7 cellular contexts compared by ENCODE assay signal in the genomic region with DNA sequence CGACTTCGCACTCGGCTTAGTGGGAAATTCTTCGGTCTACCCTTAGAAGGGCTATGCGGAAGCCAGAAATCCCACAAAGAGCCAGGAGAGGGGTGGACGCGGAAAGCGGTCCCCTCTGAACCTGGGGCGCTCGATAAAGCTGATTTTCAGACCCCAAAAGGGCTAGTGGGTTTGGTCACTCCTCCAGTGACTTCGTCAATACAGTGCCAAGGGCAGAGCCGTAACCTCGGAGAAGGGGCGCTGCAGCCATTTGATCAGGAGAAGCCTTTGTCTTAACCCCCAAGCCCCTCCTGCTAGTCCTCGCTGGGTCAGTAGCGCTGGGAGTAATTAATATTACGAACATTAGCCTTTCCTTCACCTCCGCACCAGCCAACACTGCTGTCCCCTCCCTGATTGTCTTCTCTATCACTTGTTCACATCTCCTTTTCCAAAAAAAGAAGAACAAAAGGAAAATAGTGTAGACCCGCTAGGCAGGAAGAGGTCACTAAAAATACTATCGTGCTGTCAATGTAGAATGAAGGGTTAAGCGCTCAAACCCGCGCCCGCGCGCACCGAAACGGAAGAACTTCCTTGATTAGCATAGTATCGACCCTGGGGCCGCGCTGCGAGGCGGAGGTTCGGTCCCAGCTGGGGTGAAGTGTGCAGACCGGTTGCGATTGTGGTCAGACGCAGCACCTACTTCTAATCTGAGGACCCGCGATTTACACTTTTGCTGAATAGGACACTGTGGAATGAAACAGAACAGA.
DNase-seq lines count a peak whose midpoint lies in the region; ATAC-seq and TF ChIP-seq lines count a peak whose summit lies in the region.

No MANE protein-coding gene starts in this region.

- H2AFZ ChIP-seq in neuron (ENCODE audit: low read depth, low read length): peak overlapping the region; percentile 84

- peak; percentile 33 for DNase-seq in GM13976 (ENCODE audit: low spot score)
- DNase-seq in NOMO-1 treated with DMSO at 0.1 percent for 48 hours (lab: John Stamatoyannopoulos, UW; ENCODE audit: unreplicated experiment): peak; percentile 19
- DNase-seq in activated effector memory CD4-positive, alpha-beta T cell treated with anti-CD3 and anti-CD28 coated beads, Interleukin-2, amount 50 U/mL, for 16 hours: peak; percentile 80
- peak in 1 of 2 donors; percentile 38 for DNase-seq in foreskin keratinocyte
- DNase-seq in tibial artery: peak in 1 of 2 donors; percentile 42

- H3K27me3 ChIP-seq in foreskin keratinocyte (peaks cover 58% of the 10 kb centered on the region), neuron (ENCODE audit: insufficient read depth, low read length) (peaks cover 12% of the 10 kb centered on the region), tibial artery (no peaks in the 10 kb centered on the region)

- H3K27ac ChIP-seq in foreskin keratinocyte (peak overlapping the region; percentile 82), tibial artery (peak overlapping the region; percentile 60 to 79)

- H3K9me3 ChIP-seq in neuron (ENCODE audit: low read length): no peaks in the 10 kb centered on the region
- H3K9me3 ChIP-seq in tibial artery: no peaks in the 10 kb centered on the region

- ATAC-seq in HG02943 (IDR thresholded peaks at IDR 0.05; ENCODE audit: low read depth, unreplicated experiment): peak; percentile 34
- ATAC-seq in foreskin keratinocyte: peak; percentile 34

- H3K4me3 ChIP-seq in neuron (ENCODE audit: low read length) (peak overlapping the region; percentile 72), tibial artery (peak overlapping the region; percentile 77 to 92)

- H3K4me1 ChIP-seq in foreskin keratinocyte (peaks cover 6% of the 10 kb centered on the region), neuron (ENCODE audit: insufficient read depth, low read length) (peaks cover 21% of the 10 kb centered on the region), tibial artery (peaks cover 0 to 26% (median 7%) of the 10 kb centered on the region in 4 donors)

- no peak for TF ChIP-seq CTCF in GM13976 (IDR thresholded peaks at IDR 0.05; ENCODE audit: borderline replicate concordance, control extremely low read depth, extremely low read depth, insufficient read depth, missing control alignments)
- TF ChIP-seq CTCF in foreskin keratinocyte (conservative IDR thresholded peaks at IDR 0.05): no peak
- no peak for TF ChIP-seq CTCF in tibial artery (IDR thresholded peaks at IDR 0.05)

- in situ Hi-C loops in GM13976 (cut with MboI; ENCODE audit: low sequenced_read_pairs, unreplicated experiment): no loop called here

- H3K36me3 ChIP-seq in neuron (ENCODE audit: insufficient read depth, low read length) (no peaks in the 10 kb centered on the region), tibial artery (no peaks in the 10 kb centered on the region)

- intact Hi-C loops in tibial artery (cut with DNase I; ENCODE audit: low total_unique reads): no loop called here
